Comparison of ENCODE assay signal across 8 cellular contexts in the genomic region with DNA sequence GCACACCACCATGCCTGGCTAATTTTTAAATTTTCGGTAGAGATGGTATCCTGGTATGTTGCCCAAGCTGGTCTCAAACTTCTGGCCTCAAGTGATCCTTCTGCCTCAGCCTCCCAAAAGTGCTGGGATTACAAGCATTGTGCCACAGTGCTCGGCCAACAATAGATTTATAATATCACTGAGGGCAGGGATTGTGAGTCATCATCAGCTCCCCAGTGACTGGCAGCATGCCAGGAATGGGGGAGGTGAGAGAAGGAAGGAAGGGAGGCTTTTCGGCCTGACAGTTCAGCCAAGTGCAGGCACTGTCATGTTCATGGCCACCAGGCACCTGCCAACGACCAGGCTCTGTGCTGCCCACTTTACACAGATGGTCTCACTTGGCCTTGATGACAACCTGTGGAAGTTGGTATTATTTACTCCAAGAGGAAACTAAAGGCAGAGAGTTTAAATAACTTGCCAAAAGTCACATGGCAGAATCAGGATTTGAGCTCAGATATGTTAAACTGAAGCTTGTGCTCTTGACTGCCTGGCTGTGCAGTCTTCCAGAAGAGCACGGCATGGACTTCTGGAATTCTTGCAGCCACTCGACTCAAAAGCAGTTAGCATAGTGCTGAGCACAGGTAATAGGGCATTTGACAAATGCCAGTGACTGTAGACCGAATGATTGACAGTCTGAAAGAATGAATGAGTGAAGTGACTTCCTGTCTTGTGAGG. TPM values are rescaled to one million over a fixed set of nuclear protein-coding genes. Genes with fewer than 3 reads are reported as not detected.
A peak's percentile ranks its signal among the peaks of the same experiment; 100 is the strongest.
DNase-seq lines count a peak whose midpoint lies in the region; FAIRE-seq and TF ChIP-seq lines count a peak whose summit lies in the region.
"Not testable (repeated sequence)": the region's sequence is repeated elsewhere in the genome, so short reads cannot be mapped to it uniquely, and the experiment has no call there.

No MANE protein-coding gene starts in this region.

- peak overlapping the region in 1 of 2 donors; percentile 12 for H3K9ac ChIP-seq in colonic mucosa (ENCODE audit: low read depth in 2 of 2, low read length in 2 of 2)

- not testable (repeated sequence) for H3K27me3 ChIP-seq in SJSA1 (replicated peaks); colonic mucosa; small intestine (ENCODE audit: control insufficient read depth in 2 of 2, insufficient read depth in 2 of 2, low read length in 2 of 2); tibial artery

- H3K4me3 ChIP-seq in SJSA1; colonic mucosa; small intestine (ENCODE audit: low read depth in 1 of 2, low read length in 2 of 2); tibial artery: not testable (repeated sequence)

- DNase-seq in EL (peak; percentile 82), NCI-H128 (lab: John Stamatoyannopoulos, UW; ENCODE audit: unreplicated experiment) (peak; percentile 23), SJSA1 (ENCODE audit: low read depth in 1 of 2, low spot score in 2 of 2) (peak; percentile 65 to 85), activated T-cell treated with anti-CD3 and anti-CD28 coated beads for 1 hour (ENCODE audit: low read depth) (peak; percentile 83), colonic mucosa (peak; percentile 97), kidney glomerular epithelial cell (lab: John Stamatoyannopoulos, UW) (peak; percentile 77), small intestine (peak; percentile 97), tibial artery (peak; percentile 84 to 86)

- H3K4me1 ChIP-seq in SJSA1 (replicated peaks); colonic mucosa; small intestine (ENCODE audit: control insufficient read depth in 2 of 2, insufficient read depth in 1 of 2, low read depth in 1 of 2, low read length in 1 of 2): not testable (repeated sequence)
- peaks cover 0 to 13% (median 0%) of the 10 kb centered on the region in 4 donors for H3K4me1 ChIP-seq in tibial artery

- H3K36me3 ChIP-seq in SJSA1; colonic mucosa; small intestine (ENCODE audit: control insufficient read depth in 2 of 2, insufficient read depth in 2 of 2, low read length in 2 of 2); tibial artery: not testable (repeated sequence)

- intact Hi-C loops in colonic mucosa (cut with DNase I); tibial artery (cut with DNase I; ENCODE audit: low total_unique reads): not testable (repeated sequence)

- WGBS in small intestine, 3 donors, result 4 to 22% (median 13%) methylated on average over 4 to 5 of the region's 7 CpGs

- FAIRE-seq in small intestine (lab: Jason Lieb, UNC), result not testable (repeated sequence)

- not testable (repeated sequence) for H3K27ac ChIP-seq in SJSA1
- H3K27ac ChIP-seq in colonic mucosa, result peak overlapping the region; percentile 35
- H3K27ac ChIP-seq in small intestine (ENCODE audit: low read depth in 1 of 2, low read length in 1 of 2), result peak overlapping the region; percentile 46 to 67
- H3K27ac ChIP-seq in tibial artery, result peak overlapping the region; percentile 39 to 41

- H3K9me3 ChIP-seq in SJSA1 (replicated peaks); colonic mucosa; small intestine (ENCODE audit: control insufficient read depth, low read depth); tibial artery: not testable (repeated sequence)

- TF ChIP-seq CTCF in colonic mucosa (IDR thresholded peaks at IDR 0.05); tibial artery (IDR thresholded peaks at IDR 0.05): not testable (repeated sequence)

RNA-seq across cellular contexts. Expression of gene METTL2B, which starts 46.8 kb away (rescaled TPM):
- total RNA-seq in SJSA1 (2014; rRNA removed; shearing (Covaris generic)), result 24.9 and 37.2 TPM in 2 replicates
- total RNA-seq in colonic mucosa, result 10 to 100 TPM; 24.6 to 36.8 TPM
- polyA plus RNA-seq in small intestine, result 10 to 100 TPM in 1 of 3 donors, 1 to 10 TPM in 2; 7.4 to 14.4 (median 8.1) TPM

Comparison
In these comparisons a context has a peak if more than half of its experiments do, and no peak if none do; other contexts are left out.
1. DNase-seq: peak in every context shown above with its lines; median percentile 97 in colonic mucosa; 97 in small intestine; 85 in tibial artery; 83 in activated T-cell treated with anti-CD3 and anti-CD28 coated beads for 1 hour; 82 in EL; 77 in kidney glomerular epithelial cell; 75 in SJSA1; 23 in NCI-H128.